15 cellular contexts compared by ENCODE assay signal in genomic region chr6:52539607-52540006, GRCh38. TPM values are rescaled to one million over a fixed set of nuclear protein-coding genes. Genes with fewer than 3 reads are reported as not detected.
DNase-seq lines count a peak whose midpoint lies in the region; ATAC-seq, FAIRE-seq and TF ChIP-seq lines count a peak whose summit lies in the region.
"Had no signal": no experiment of that assay in that cellular context is flagged by ENCODE, and none has a peak within 500 bp of the region (broad histone marks: within the 10 kb centered on the region; RNA-seq: fewer than 3 reads in every experiment).

No MANE protein-coding gene starts in this region.

- no peak for ATAC-seq in HG03460 (IDR thresholded peaks at IDR 0.05; ENCODE audit: unreplicated experiment)

- H4K5ac ChIP-seq in mesendoderm (ENCODE audit: low read length), result no peak overlapping the region

- no peak overlapping the region for H3K18ac ChIP-seq in mesendoderm (ENCODE audit: low read length)

- H2BK15ac ChIP-seq in mesendoderm (replicated peaks; ENCODE audit: low read depth), result no peak overlapping the region

- peak overlapping the region; percentile 72 for H3K9ac ChIP-seq in astrocyte (ENCODE audit: low read length)
- peak overlapping the region; percentile 20 for H3K9ac ChIP-seq in mesendoderm (ENCODE audit: low read length)

- no peak overlapping the region for H2AFZ ChIP-seq in astrocyte (ENCODE audit: low read depth, low read length)
- H2AFZ ChIP-seq: hepatocyte had no signal

- WGBS in mesendoderm (ENCODE audit: extremely low coverage, insufficient coverage, low lambda C conversion rate), result no CpG with 5 or more reads among the region's 6 CpGs

- H3K56ac ChIP-seq in mesendoderm (ENCODE audit: low read length), result peak overlapping the region; percentile 70

- H3K4me1 ChIP-seq in astrocyte (ENCODE audit: insufficient read depth, low read length) (peaks cover 81% of the 10 kb centered on the region), mesendoderm (ENCODE audit: control insufficient read depth, low read depth, low read length) (peaks cover 52% of the 10 kb centered on the region)

- peak overlapping the region; percentile 48 for H3K23ac ChIP-seq in mesendoderm (ENCODE audit: low read length)

- no peak overlapping the region for H4K8ac ChIP-seq in mesendoderm (ENCODE audit: low read depth, low read length)

- peaks cover 43% of the 10 kb centered on the region for H3K79me1 ChIP-seq in mesendoderm (ENCODE audit: low read length)

- H3K4me3 ChIP-seq in AG10803 (ENCODE audit: low read length) (peak overlapping the region; percentile 1), astrocyte (ENCODE audit: insufficient read depth, low read depth, low read length) (peak overlapping the region; percentile 12), mesendoderm (ENCODE audit: low read length) (no peak overlapping the region)
- H3K4me3 ChIP-seq: hepatocyte, Peyer's patch had no signal

- peaks cover 89% of the 10 kb centered on the region for H3K4me1 Mint-ChIP-seq in astrocyte (ENCODE audit: low read depth, unreplicated experiment)

- peak overlapping the region; percentile 25 for H2BK5ac ChIP-seq in mesendoderm (ENCODE audit: low read length)

- H3K4me3 Mint-ChIP-seq in astrocyte (ENCODE audit: unreplicated experiment), result peak overlapping the region; percentile 57
- H3K4me3 Mint-ChIP-seq: CD14-positive monocyte had no signal

- H3K27me3 ChIP-seq in astrocyte (ENCODE audit: insufficient read depth, low read length), result no peaks in the 10 kb centered on the region
- H3K27me3 ChIP-seq in mesendoderm (ENCODE audit: insufficient read depth, low read length, poor library complexity), result no peaks in the 10 kb centered on the region
- H3K27me3 ChIP-seq: hepatocyte, Peyer's patch had no signal

- peaks cover 22% of the 10 kb centered on the region for H3K36me3 Mint-ChIP-seq in astrocyte (ENCODE audit: low read depth, unreplicated experiment)

- DNase-seq in AG10803 (ENCODE audit: low read depth) (peak; percentile 84), M059J (ENCODE audit: low read depth) (peak; percentile 85), astrocyte (ENCODE audit: low read depth) (peak; percentile 82), mesendoderm (no peak), SIG-M5 treated with dmso at 0.1 percent for 504 hours (lab: John Stamatoyannopoulos, UW; ENCODE audit: unreplicated experiment) (no peak), SKM-1 treated with dmso at 0.1 percent for 144 hours (lab: John Stamatoyannopoulos, UW; ENCODE audit: unreplicated experiment) (no peak), SKM-1 (lab: John Stamatoyannopoulos, UW; ENCODE audit: unreplicated experiment) (no peak)
- DNase-seq: activated CD8-positive, alpha-beta memory T cell treated with anti-CD3 and anti-CD28 coated beads, Interleukin-2, amount 50 U/mL, for 48 hours; Kasumi-1; NCI-H2171; nucleus accumbens; Peyer's patch had no signal

- H3K4me2 ChIP-seq in astrocyte (ENCODE audit: low read length), result peak overlapping the region; percentile 76
- no peak overlapping the region for H3K4me2 ChIP-seq in mesendoderm (ENCODE audit: low read length)
- H3K4me2 ChIP-seq: hepatocyte had no signal

- H2AK5ac ChIP-seq in mesendoderm (ENCODE audit: low read length), result peak overlapping the region; percentile 34

- H3K36me3 ChIP-seq in astrocyte (ENCODE audit: insufficient read depth, low read length) (peaks cover 11% of the 10 kb centered on the region), mesendoderm (ENCODE audit: control insufficient read depth, insufficient read depth, low read length) (no peaks in the 10 kb centered on the region)

- no peak overlapping the region for H2BK120ac ChIP-seq in mesendoderm (ENCODE audit: low read depth, low read length)

- H3K9me3 Mint-ChIP-seq in astrocyte (ENCODE audit: unreplicated experiment), result no peaks in the 10 kb centered on the region
- H3K9me3 Mint-ChIP-seq: CD14-positive monocyte had no signal

- H3K4ac ChIP-seq in mesendoderm (ENCODE audit: low read depth, low read length), result peak overlapping the region; percentile 75

- peak; percentile 9 for FAIRE-seq in astrocyte (lab: Jason Lieb, UNC)

- H3K79me2 ChIP-seq in astrocyte (ENCODE audit: insufficient read depth, low read length) (peaks cover 91% of the 10 kb centered on the region), mesendoderm (ENCODE audit: control insufficient read depth, insufficient read depth, low read length) (peaks cover 43% of the 10 kb centered on the region)

- no peaks in the 10 kb centered on the region for H4K20me1 ChIP-seq in astrocyte (ENCODE audit: insufficient read depth, low read length)

- peak overlapping the region; percentile 99 for H3K27ac Mint-ChIP-seq in astrocyte (ENCODE audit: unreplicated experiment)
- H3K27ac Mint-ChIP-seq: CD14-positive monocyte had no signal

- no peaks in the 10 kb centered on the region for H3K27me3 Mint-ChIP-seq in astrocyte (ENCODE audit: low read depth, unreplicated experiment)

- H3K27ac ChIP-seq in astrocyte (ENCODE audit: low read depth, low read length) (peak overlapping the region; percentile 88), mesendoderm (ENCODE audit: low read depth, low read length) (peak overlapping the region; percentile 18)
- H3K27ac ChIP-seq: hepatocyte, Peyer's patch had no signal

- TF ChIP-seq CTCF in AG10803 (conservative IDR thresholded peaks at IDR 0.05; ENCODE audit: low read length), result no peak
- TF ChIP-seq CTCF in astrocyte (IDR thresholded peaks at IDR 0.05; ENCODE audit: insufficient read depth, low read depth, low read length), result no peak

- no peaks in the 10 kb centered on the region for H3K9me3 ChIP-seq in astrocyte (ENCODE audit: insufficient read depth, low read depth, low read length)
- H3K9me3 ChIP-seq: Peyer's patch had no signal

RNA-seq across cellular contexts. Expression of gene TRAM2, which starts 37.3 kb away (rescaled TPM):
- 116 and 176 TPM in 2 replicates for total RNA-seq in M059J (2014; rRNA removed; shearing (Covaris generic))
- total RNA-seq in astrocyte, result 88.7 and 93.4 TPM in 2 replicates
- polyA plus RNA-seq in mesendoderm (2013, experiment 1 of 2), result 39.3 TPM
- polyA plus RNA-seq in mesendoderm (2013, experiment 2 of 2), result 39.0 TPM

Comparison
In these comparisons a context has a peak if more than half of its experiments do, and no peak if none do; other contexts are left out.
1. DNase-seq: peak in AG10803 (single experiment), M059J (single experiment) and astrocyte (single experiment); none in mesendoderm (single experiment), SIG-M5 treated with dmso at 0.1 percent for 504 hours (single experiment), SKM-1 treated with dmso at 0.1 percent for 144 hours (single experiment) and SKM-1 (single experiment).